ENCODE assay signal across 1 cellular context in the genomic region with DNA sequence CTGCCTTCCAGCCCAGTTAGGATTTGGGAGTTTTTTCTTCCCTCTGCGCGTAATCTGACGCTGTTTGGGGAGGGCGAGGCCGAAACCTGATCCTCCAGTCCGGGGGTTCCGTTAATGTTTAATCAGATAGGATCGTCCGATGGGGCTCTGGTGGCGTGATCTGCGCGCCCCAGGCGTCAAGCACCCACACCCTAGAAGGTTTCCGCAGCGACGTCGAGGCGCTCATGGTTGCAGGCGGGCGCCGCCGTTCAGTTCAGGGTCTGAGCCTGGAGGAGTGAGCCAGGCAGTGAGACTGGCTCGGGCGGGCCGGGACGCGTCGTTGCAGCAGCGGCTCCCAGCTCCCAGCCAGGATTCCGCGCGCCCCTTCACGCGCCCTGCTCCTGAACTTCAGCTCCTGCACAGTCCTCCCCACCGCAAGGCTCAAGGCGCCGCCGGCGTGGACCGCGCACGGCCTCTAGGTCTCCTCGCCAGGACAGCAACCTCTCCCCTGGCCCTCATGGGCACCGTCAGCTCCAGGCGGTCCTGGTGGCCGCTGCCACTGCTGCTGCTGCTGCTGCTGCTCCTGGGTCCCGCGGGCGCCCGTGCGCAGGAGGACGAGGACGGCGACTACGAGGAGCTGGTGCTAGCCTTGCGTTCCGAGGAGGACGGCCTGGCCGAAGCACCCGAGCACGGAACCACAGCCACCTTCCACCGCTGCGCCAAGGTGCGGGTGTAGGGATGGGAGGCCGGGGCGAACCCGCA.
TF ChIP-seq lines count a peak whose summit lies in the region.

PCSK9 (plus strand) TSS at position 207 of the 741 bp plus-strand sequence; CDS start at position 497, 290 bp downstream.

TF ChIP-seq in K562, 482 proteins besides CTCF, POLR2A, EP300 and RAD21 (continues in another document):
- no peak for TF ChIP-seq U2AF2 (optimal IDR thresholded peaks at IDR 0.05; ENCODE audit: low read depth, low read length)
- TF ChIP-seq MAX (CRISPR knock-in tag; IDR thresholded peaks at IDR 0.05) = peak; percentile 41
- TF ChIP-seq, protein P1, sequence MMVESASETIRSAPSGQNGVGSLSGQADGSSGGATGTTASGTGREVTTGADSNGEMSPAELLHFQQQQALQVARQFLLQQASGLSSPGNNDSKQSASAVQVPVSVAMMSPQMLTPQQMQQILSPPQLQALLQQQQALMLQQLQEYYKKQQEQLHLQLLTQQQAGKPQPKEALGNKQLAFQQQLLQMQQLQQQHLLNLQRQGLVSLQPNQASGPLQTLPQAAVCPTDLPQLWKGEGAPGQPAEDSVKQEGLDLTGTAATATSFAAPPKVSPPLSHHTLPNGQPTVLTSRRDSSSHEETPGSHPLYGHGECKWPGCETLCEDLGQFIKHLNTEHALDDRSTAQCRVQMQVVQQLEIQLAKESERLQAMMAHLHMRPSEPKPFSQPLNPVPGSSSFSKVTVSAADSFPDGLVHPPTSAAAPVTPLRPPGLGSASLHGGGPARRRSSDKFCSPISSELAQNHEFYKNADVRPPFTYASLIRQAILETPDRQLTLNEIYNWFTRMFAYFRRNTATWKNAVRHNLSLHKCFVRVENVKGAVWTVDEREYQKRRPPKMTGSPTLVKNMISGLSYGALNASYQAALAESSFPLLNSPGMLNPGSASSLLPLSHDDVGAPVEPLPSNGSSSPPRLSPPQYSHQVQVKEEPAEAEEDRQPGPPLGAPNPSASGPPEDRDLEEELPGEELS (CRISPR knock-in tag; IDR thresholded peaks at IDR 0.05; ENCODE audit: borderline replicate concordance) = peak; percentile 28; the same call in 1 of the 2 replicates
- TF ChIP-seq SIX5 (IDR thresholded peaks at IDR 0.05; ENCODE audit: borderline replicate concordance in 1 of 2, insufficient read depth in 1 of 2, low read depth in 1 of 2, low read length in 2 of 2) = no peak
- peak; percentile 71 for TF ChIP-seq MTA3 (IDR thresholded peaks at IDR 0.05; ENCODE audit: borderline replicate concordance)
- TF ChIP-seq, protein P2, sequence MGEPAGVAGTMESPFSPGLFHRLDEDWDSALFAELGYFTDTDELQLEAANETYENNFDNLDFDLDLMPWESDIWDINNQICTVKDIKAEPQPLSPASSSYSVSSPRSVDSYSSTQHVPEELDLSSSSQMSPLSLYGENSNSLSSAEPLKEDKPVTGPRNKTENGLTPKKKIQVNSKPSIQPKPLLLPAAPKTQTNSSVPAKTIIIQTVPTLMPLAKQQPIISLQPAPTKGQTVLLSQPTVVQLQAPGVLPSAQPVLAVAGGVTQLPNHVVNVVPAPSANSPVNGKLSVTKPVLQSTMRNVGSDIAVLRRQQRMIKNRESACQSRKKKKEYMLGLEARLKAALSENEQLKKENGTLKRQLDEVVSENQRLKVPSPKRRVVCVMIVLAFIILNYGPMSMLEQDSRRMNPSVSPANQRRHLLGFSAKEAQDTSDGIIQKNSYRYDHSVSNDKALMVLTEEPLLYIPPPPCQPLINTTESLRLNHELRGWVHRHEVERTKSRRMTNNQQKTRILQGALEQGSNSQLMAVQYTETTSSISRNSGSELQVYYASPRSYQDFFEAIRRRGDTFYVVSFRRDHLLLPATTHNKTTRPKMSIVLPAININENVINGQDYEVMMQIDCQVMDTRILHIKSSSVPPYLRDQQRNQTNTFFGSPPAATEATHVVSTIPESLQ (CRISPR knock-in tag; IDR thresholded peaks at IDR 0.05) = peak; percentile 93
- TF ChIP-seq ZNF398 (CRISPR knock-in tag; IDR thresholded peaks at IDR 0.05) = no peak
- 0 out of 2 replicates have a peak, but pooled peaks have one; percentile 48 for TF ChIP-seq CBX1 (IDR thresholded peaks at IDR 0.05; ENCODE audit: low read depth)
- TF ChIP-seq RBM15 (IDR thresholded peaks at IDR 0.05; ENCODE audit: insufficient read depth, low read length) = no peak
- 0 out of 2 replicates have a peak, but pooled peaks have one; percentile 58 for TF ChIP-seq HNRNPL (IDR thresholded peaks at IDR 0.05; ENCODE audit: low read depth, low read length)
- no peak for TF ChIP-seq ZNF184 (CRISPR knock-in tag; IDR thresholded peaks at IDR 0.05)
- no peak for TF ChIP-seq PML (IDR thresholded peaks at IDR 0.05; ENCODE audit: low read length)
- peak; percentile 71 for TF ChIP-seq GMEB1 (CRISPR knock-in tag; IDR thresholded peaks at IDR 0.05)
- peak; percentile 71 for TF ChIP-seq CCNT2 (IDR thresholded peaks at IDR 0.05; ENCODE audit: borderline replicate concordance, extremely low read depth, insufficient read length, low read depth, low read length)
- no peak for TF ChIP-seq MYNN (IDR thresholded peaks at IDR 0.05)
- TF ChIP-seq MYNN (CRISPR knock-in tag; IDR thresholded peaks at IDR 0.05) = no peak
- no peak for TF ChIP-seq FOXM1 (IDR thresholded peaks at IDR 0.05; ENCODE audit: low read depth)
- TF ChIP-seq FOXM1 (CRISPR knock-in tag; IDR thresholded peaks at IDR 0.05; ENCODE audit: low read depth) = peak; percentile 78; the same call in 1 of the 2 replicates
- 0 out of 4 replicates have a peak, but pooled peaks of 1 of the 2 experiments have one; percentile 13 for TF ChIP-seq TRIM24 (IDR thresholded peaks at IDR 0.05)
- TF ChIP-seq CREB1 (IDR thresholded peaks at IDR 0.05) = no peak; the same call in 1 of the 2 replicates
- TF ChIP-seq CREB1 (CRISPR knock-in tag; IDR thresholded peaks at IDR 0.05) = peak; percentile 29; the same call in 1 of the 2 replicates
- TF ChIP-seq PCBP2 (IDR thresholded peaks at IDR 0.05; ENCODE audit: low read depth, low read length, poor library complexity, severe bottlenecking) = no peak
- TF ChIP-seq PHB (CRISPR knock-in tag; IDR thresholded peaks at IDR 0.05) = no peak
- TF ChIP-seq IRF1 (CRISPR knock-in tag; IDR thresholded peaks at IDR 0.05; ENCODE audit: borderline replicate concordance) = no peak
- TF ChIP-seq PHF8 (IDR thresholded peaks at IDR 0.05; ENCODE audit: borderline replicate concordance, low read length) = peak; percentile 66; the same call in 1 of the 2 replicates
- no peak for TF ChIP-seq SRSF7 (optimal IDR thresholded peaks at IDR 0.05; ENCODE audit: low read depth, low read length)
- TF ChIP-seq, protein P3, sequence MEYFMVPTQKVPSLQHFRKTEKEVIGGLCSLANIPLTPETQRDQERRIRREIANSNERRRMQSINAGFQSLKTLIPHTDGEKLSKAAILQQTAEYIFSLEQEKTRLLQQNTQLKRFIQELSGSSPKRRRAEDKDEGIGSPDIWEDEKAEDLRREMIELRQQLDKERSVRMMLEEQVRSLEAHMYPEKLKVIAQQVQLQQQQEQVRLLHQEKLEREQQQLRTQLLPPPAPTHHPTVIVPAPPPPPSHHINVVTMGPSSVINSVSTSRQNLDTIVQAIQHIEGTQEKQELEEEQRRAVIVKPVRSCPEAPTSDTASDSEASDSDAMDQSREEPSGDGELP (CRISPR knock-in tag; IDR thresholded peaks at IDR 0.05; ENCODE audit: borderline replicate concordance) = peak; percentile 34; the same call in 1 of the 2 replicates
- peak; percentile 39 for TF ChIP-seq NEUROD1 (IDR thresholded peaks at IDR 0.05; ENCODE audit: borderline replicate concordance, low read depth, low read length, partially characterized antibody)
- no peak for TF ChIP-seq ARID3A (IDR thresholded peaks at IDR 0.05; ENCODE audit: borderline replicate concordance, low read depth, low read length)
- no peak for TF ChIP-seq NFRKB (IDR thresholded peaks at IDR 0.05; ENCODE audit: low read depth)
- TF ChIP-seq ZEB2 (IDR thresholded peaks at IDR 0.05) = no peak
- TF ChIP-seq ZNF311 (CRISPR knock-in tag; IDR thresholded peaks at IDR 0.05) = no peak
- no peak for TF ChIP-seq NCOA4 (IDR thresholded peaks at IDR 0.05; ENCODE audit: partially characterized antibody)
- TF ChIP-seq, protein P4, sequence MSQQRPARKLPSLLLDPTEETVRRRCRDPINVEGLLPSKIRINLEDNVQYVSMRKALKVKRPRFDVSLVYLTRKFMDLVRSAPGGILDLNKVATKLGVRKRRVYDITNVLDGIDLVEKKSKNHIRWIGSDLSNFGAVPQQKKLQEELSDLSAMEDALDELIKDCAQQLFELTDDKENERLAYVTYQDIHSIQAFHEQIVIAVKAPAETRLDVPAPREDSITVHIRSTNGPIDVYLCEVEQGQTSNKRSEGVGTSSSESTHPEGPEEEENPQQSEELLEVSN (IDR thresholded peaks at IDR 0.05; ENCODE audit: borderline replicate concordance in 1 of 2, extremely low read depth in 1 of 2, insufficient read depth in 1 of 2, insufficient read length in 1 of 2, low read depth in 1 of 2, low read length in 1 of 2, poor library complexity in 1 of 2, severe bottlenecking in 1 of 2) = peak; percentile 70 to 90
- TF ChIP-seq ILF3 (IDR thresholded peaks at IDR 0.05; ENCODE audit: borderline replicate concordance) = no peak
- TF ChIP-seq FUS (optimal IDR thresholded peaks at IDR 0.05; ENCODE audit: low read depth, low read length) = no peak
- TF ChIP-seq RBBP5 (IDR thresholded peaks at IDR 0.05; ENCODE audit: borderline replicate concordance, insufficient read depth, low read length, poor library complexity, severe bottlenecking) = peak; percentile 72
- no peak for TF ChIP-seq MAFF (IDR thresholded peaks at IDR 0.05; ENCODE audit: low read length)
- no peak for TF ChIP-seq MED1 (CRISPR knock-in tag; IDR thresholded peaks at IDR 0.05; ENCODE audit: borderline replicate concordance)
- TF ChIP-seq, protein P5, sequence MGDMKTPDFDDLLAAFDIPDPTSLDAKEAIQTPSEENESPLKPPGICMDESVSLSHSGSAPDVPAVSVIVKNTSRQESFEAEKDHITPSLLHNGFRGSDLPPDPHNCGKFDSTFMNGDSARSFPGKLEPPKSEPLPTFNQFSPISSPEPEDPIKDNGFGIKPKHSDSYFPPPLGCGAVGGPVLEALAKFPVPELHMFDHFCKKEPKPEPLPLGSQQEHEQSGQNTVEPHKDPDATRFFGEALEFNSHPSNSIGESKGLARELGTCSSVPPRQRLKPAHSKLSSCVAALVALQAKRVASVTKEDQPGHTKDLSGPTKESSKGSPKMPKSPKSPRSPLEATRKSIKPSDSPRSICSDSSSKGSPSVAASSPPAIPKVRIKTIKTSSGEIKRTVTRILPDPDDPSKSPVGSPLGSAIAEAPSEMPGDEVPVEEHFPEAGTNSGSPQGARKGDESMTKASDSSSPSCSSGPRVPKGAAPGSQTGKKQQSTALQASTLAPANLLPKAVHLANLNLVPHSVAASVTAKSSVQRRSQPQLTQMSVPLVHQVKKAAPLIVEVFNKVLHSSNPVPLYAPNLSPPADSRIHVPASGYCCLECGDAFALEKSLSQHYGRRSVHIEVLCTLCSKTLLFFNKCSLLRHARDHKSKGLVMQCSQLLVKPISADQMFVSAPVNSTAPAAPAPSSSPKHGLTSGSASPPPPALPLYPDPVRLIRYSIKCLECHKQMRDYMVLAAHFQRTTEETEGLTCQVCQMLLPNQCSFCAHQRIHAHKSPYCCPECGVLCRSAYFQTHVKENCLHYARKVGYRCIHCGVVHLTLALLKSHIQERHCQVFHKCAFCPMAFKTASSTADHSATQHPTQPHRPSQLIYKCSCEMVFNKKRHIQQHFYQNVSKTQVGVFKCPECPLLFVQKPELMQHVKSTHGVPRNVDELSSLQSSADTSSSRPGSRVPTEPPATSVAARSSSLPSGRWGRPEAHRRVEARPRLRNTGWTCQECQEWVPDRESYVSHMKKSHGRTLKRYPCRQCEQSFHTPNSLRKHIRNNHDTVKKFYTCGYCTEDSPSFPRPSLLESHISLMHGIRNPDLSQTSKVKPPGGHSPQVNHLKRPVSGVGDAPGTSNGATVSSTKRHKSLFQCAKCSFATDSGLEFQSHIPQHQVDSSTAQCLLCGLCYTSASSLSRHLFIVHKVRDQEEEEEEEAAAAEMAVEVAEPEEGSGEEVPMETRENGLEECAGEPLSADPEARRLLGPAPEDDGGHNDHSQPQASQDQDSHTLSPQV (IDR thresholded peaks at IDR 0.05) = peak; percentile 69; the same call in 1 of the 2 replicates
- no peak for TF ChIP-seq BRCA1 (IDR thresholded peaks at IDR 0.05)
- no peak for TF ChIP-seq BRCA1 (CRISPR knock-in tag; IDR thresholded peaks at IDR 0.05)
- TF ChIP-seq CHCHD3 (CRISPR knock-in tag; IDR thresholded peaks at IDR 0.05) = no peak
